ENCODE assay signal across 29 cellular contexts in the genomic region with DNA sequence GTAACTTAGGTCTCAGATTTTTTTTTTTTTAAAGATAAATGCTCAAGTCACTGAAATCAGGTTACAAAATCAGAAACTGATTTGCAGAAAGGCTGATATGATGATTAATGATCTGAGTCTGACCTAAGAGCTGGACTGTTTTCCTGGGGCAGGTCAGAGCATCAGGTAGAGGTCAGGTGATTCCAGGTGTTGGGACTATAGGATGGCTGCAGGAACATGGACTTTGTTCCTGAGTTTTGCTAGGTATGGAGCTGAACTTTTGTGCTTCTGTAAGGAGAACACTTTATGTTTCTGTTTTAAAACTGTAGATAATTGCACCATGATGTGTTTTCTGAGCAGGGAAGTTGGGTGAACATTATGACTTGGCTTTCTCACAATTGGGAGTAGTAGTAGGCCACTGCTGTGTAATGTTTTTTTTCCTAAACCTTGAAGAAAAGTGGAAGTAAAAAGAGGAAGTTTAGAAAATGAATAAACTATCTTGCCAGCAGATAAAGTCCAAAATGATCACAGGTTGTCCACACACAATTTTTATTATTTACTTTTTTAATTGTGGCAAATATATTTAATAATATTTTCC.
A peak's percentile ranks its signal among the peaks of the same experiment; 100 is the strongest.
DNase-seq lines count a peak whose midpoint lies in the region; ATAC-seq, FAIRE-seq and TF ChIP-seq lines count a peak whose summit lies in the region.
"Had no signal": no experiment of that assay in that cellular context is flagged by ENCODE, and none has a peak within 500 bp of the region (broad histone marks: within the 10 kb centered on the region; RNA-seq: fewer than 3 reads in every experiment).

No MANE protein-coding gene starts in this region.

- H3K4me1 ChIP-seq in HepG2 (ENCODE audit: insufficient read depth, low read length), result peaks cover 37% of the 10 kb centered on the region
- H3K4me1 ChIP-seq: left ventricle myocardium inferior had no signal

- TF ChIP-seq EP300 in HepG2 (IDR thresholded peaks at IDR 0.05; ENCODE audit: low read depth in 2 of 2, low read length in 2 of 2) (no peak), HepG2 (CRISPR knock-in tag; IDR thresholded peaks at IDR 0.05; ENCODE audit: borderline replicate concordance) (no peak)

- in situ Hi-C loops in HepG2 (cut with HindIII; ENCODE audit: extremely low pct_ligation_motif_present, low pct_unique_long_range_greater_than_20kb), result loop anchor here (25.0 kb wide), 1 partner anchor 945 kb away; a partner anchor contains a TSS

- peak; percentile 61 for ATAC-seq in HepG2
- ATAC-seq in GM18868 (IDR thresholded peaks at IDR 0.05; ENCODE audit: unreplicated experiment), result no peak
- no peak for ATAC-seq in activated T-cell treated with anti-CD3 and anti-CD28 coated beads, Interleukin-2, amount 50 U/mL, for 4 hours
- ATAC-seq: activated naive CD4-positive, alpha-beta T cell treated with anti-CD3 and anti-CD28 coated beads, Interleukin-2, amount 50 U/mL, for 72 hours; activated T-helper 17 cell treated with anti-CD3 and anti-CD28 coated beads, Interleukin-2, amount 50 U/mL, for 72 hours; stimulated activated memory B cell treated with anti-CD40 and anti-IgM and Interleukin-4, amounts not matched to agents 10 μg/mL and 1 μg/mL and 100 μg/mL, for 72 hours had no signal

- no peak overlapping the region for H2AFZ ChIP-seq in HepG2 (ENCODE audit: low read length)
- H2AFZ ChIP-seq: PC-9 had no signal

- peak overlapping the region; percentile 38; the same call in 1 of the 2 replicates for H3K4me2 ChIP-seq in HepG2 (ENCODE audit: low read depth, low read length)
- H3K4me2 ChIP-seq: PC-9 had no signal

- H3K79me2 ChIP-seq in HepG2 (ENCODE audit: insufficient read depth, low read length), result no peaks in the 10 kb centered on the region

- H3K27ac ChIP-seq in HepG2 (ENCODE audit: extremely low read length, insufficient read depth, low read length), result peak overlapping the region; percentile 31
- H3K27ac ChIP-seq: dorsolateral prefrontal cortex, left ventricle myocardium inferior, PC-9, thoracic aorta, VCaP had no signal

- peaks cover 2% of the 10 kb centered on the region for H3K36me3 Mint-ChIP-seq in activated T-cell treated with anti-CD3 and anti-CD28 coated beads, Interleukin-2, amount 50 U/mL, for 4 hours (ENCODE audit: insufficient read depth)
- peaks cover 9% of the 10 kb centered on the region for H3K36me3 Mint-ChIP-seq in nephron progenitor cell (ENCODE audit: low read depth)
- H3K36me3 Mint-ChIP-seq: immature natural killer cell; stimulated activated memory B cell treated with anti-CD40 and anti-IgM and Interleukin-4, amounts not matched to agents 10 μg/mL and 1 μg/mL and 100 μg/mL, for 72 hours had no signal

- CTCF ChIA-PET in HepG2 (lab: Yijun Ruan, JAX; ENCODE audit: low intra/inter-chr PET ratio, low total read pairs), result no interaction called here

- no peaks in the 10 kb centered on the region for H3K36me3 ChIP-seq in HepG2 (replicated peaks in 1 of 2; ENCODE audit: control insufficient read depth in 1 of 2, insufficient read depth in 2 of 2, low read length in 2 of 2)
- H3K36me3 ChIP-seq: left ventricle myocardium inferior, thoracic aorta had no signal

- H4K20me1 ChIP-seq in HepG2 (ENCODE audit: insufficient read depth, low read length), result no peaks in the 10 kb centered on the region

- TF ChIP-seq POLR2A in HepG2 (IDR thresholded peaks at IDR 0.05; ENCODE audit: insufficient read depth in 1 of 2, low read depth in 2 of 2, low read length in 2 of 2), result no peak

- intact Hi-C loops in HepG2 (cut with micrococcal nuclease; ENCODE audit: unreplicated experiment), result no loop called here

- H3K4me3 ChIP-seq in HepG2 (replicated peaks in 1 of 3; ENCODE audit: insufficient read depth in 1 of 3, low read depth in 2 of 3, low read length in 3 of 3), result no peak overlapping the region
- H3K4me3 ChIP-seq: dorsolateral prefrontal cortex, left ventricle myocardium inferior, PC-9, thoracic aorta had no signal

- no peak overlapping the region for H3K9ac ChIP-seq in HepG2 (ENCODE audit: insufficient read depth, low read depth, low read length)

- no peak overlapping the region for H3K27ac Mint-ChIP-seq in nephron progenitor cell
- H3K27ac Mint-ChIP-seq: activated CD4-positive, alpha-beta T cell treated with anti-CD3 and anti-CD28 coated beads, Interleukin-2, amount 10 ng/mL, durations not matched to agents 7 days and 5 days; activated naive CD4-positive, alpha-beta T cell treated with anti-CD3 and anti-CD28 coated beads, Interleukin-2, amount 50 U/mL, for 72 hours; activated T-helper 17 cell treated with anti-CD3 and anti-CD28 coated beads, Interleukin-2, amount 50 U/mL, for 72 hours; H9; immature natural killer cell; stimulated activated memory B cell treated with anti-CD40 and anti-IgM and Interleukin-4, amounts not matched to agents 10 μg/mL and 1 μg/mL and 100 μg/mL, for 72 hours had no signal

- no peaks in the 10 kb centered on the region for H3K27me3 ChIP-seq in HepG2 (ENCODE audit: control insufficient read depth in 1 of 2, insufficient read depth in 2 of 2, low read length in 2 of 2)
- H3K27me3 ChIP-seq: dorsolateral prefrontal cortex had no signal

- no peaks in the 10 kb centered on the region for H3K9me3 ChIP-seq in HepG2 (ENCODE audit: low read length)
- H3K9me3 ChIP-seq: left ventricle myocardium inferior, thoracic aorta had no signal

- no TSS peak for BruUV-seq in HepG2 (replicated peaks; lab: Mats Ljungman, UMichigan)

- DNase-seq in SIG-M5 treated with dmso at 0.1 percent for 504 hours (lab: John Stamatoyannopoulos, UW; ENCODE audit: unreplicated experiment) (peak; percentile 37), SIG-M5 (lab: John Stamatoyannopoulos, UW) (no peak), OCI-M1 (lab: John Stamatoyannopoulos, UW) (peak; percentile 82), HepG2 (ENCODE audit: low spot score) (no peak), nephron progenitor cell (no peak), DMS79 (lab: John Stamatoyannopoulos, UW) (no peak)
- no peak for DNase-seq in activated T-cell treated with anti-CD3 and anti-CD28 coated beads, Interleukin-2, amount 50 U/mL, for 4 hours
- DNase-seq: 8988T; activated CD4-positive, alpha-beta T cell treated with anti-CD3 and anti-CD28 coated beads, Interleukin-2, amount 10 ng/mL, durations not matched to agents 7 days and 5 days; aorta; caudate nucleus; DND-41; dorsolateral prefrontal cortex; H9; immature natural killer cell; left ventricle myocardium inferior; MM.1S; NCI-H187; NCI-H748 treated with DMSO at 0.1 percent for 48 hours; PC-9; SHP77; stimulated activated CD4-positive, alpha-beta T cell treated with anti-CD3 and anti-CD28 coated beads, Interleukin-2, amount 100 ng/mL, for 24 hours had no signal

- no peak for FAIRE-seq in HepG2 (lab: Jason Lieb, UNC)

- no peak overlapping the region for H3K4me3 Mint-ChIP-seq in activated T-cell treated with anti-CD3 and anti-CD28 coated beads, Interleukin-2, amount 50 U/mL, for 4 hours
- no peak overlapping the region for H3K4me3 Mint-ChIP-seq in nephron progenitor cell
- H3K4me3 Mint-ChIP-seq: activated CD4-positive, alpha-beta T cell treated with anti-CD3 and anti-CD28 coated beads, Interleukin-2, amount 10 ng/mL, durations not matched to agents 7 days and 5 days; activated T-helper 17 cell treated with anti-CD3 and anti-CD28 coated beads, Interleukin-2, amount 50 U/mL, for 72 hours; H9; immature natural killer cell; neural crest cell; stimulated activated memory B cell treated with anti-CD40 and anti-IgM and Interleukin-4, amounts not matched to agents 10 μg/mL and 1 μg/mL and 100 μg/mL, for 72 hours had no signal

- peaks cover 8% of the 10 kb centered on the region for H3K4me1 Mint-ChIP-seq in activated T-cell treated with anti-CD3 and anti-CD28 coated beads, Interleukin-2, amount 50 U/mL, for 4 hours (ENCODE audit: low read depth)
- no peaks in the 10 kb centered on the region for H3K4me1 Mint-ChIP-seq in nephron progenitor cell
- H3K4me1 Mint-ChIP-seq: activated T-helper 17 cell treated with anti-CD3 and anti-CD28 coated beads, Interleukin-2, amount 50 U/mL, for 72 hours; neural crest cell; stimulated activated memory B cell treated with anti-CD40 and anti-IgM and Interleukin-4, amounts not matched to agents 10 μg/mL and 1 μg/mL and 100 μg/mL, for 72 hours had no signal

- no peak for TF ChIP-seq RAD21 in HepG2 (CRISPR knock-in tag; IDR thresholded peaks at IDR 0.05)

- peaks cover 3% of the 10 kb centered on the region for H3K27me3 Mint-ChIP-seq in activated T-cell treated with anti-CD3 and anti-CD28 coated beads, Interleukin-2, amount 50 U/mL, for 4 hours (ENCODE audit: low read depth)
- no peaks in the 10 kb centered on the region for H3K27me3 Mint-ChIP-seq in nephron progenitor cell (ENCODE audit: low read depth, poor library complexity)
- H3K27me3 Mint-ChIP-seq: activated CD4-positive, alpha-beta T cell treated with anti-CD3 and anti-CD28 coated beads, Interleukin-2, amount 10 ng/mL, durations not matched to agents 7 days and 5 days; stimulated activated memory B cell treated with anti-CD40 and anti-IgM and Interleukin-4, amounts not matched to agents 10 μg/mL and 1 μg/mL and 100 μg/mL, for 72 hours had no signal

- TF ChIP-seq CTCF in HepG2 (CRISPR knock-in tag; IDR thresholded peaks at IDR 0.05) (no peak), nephron progenitor cell (IDR thresholded peaks at IDR 0.05) (no peak)

- POLR2A ChIA-PET in HepG2 (lab: Yijun Ruan, JAX), result interaction anchor here (1.0 to 1.1 kb wide), 2 partner anchors 10 to 63 kb away, joined by 3 read pairs; no protein-coding TSS in a partner anchor

- H3K9me3 Mint-ChIP-seq in activated T-cell treated with anti-CD3 and anti-CD28 coated beads, Interleukin-2, amount 50 U/mL, for 4 hours, result no peaks in the 10 kb centered on the region
- H3K9me3 Mint-ChIP-seq in nephron progenitor cell, result peaks cover 3% of the 10 kb centered on the region
- H3K9me3 Mint-ChIP-seq: activated CD4-positive, alpha-beta T cell treated with anti-CD3 and anti-CD28 coated beads, Interleukin-2, amount 10 ng/mL, durations not matched to agents 7 days and 5 days; activated T-helper 17 cell treated with anti-CD3 and anti-CD28 coated beads, Interleukin-2, amount 50 U/mL, for 72 hours; H9 had no signal

TF ChIP-seq in HepG2, 621 proteins besides CTCF, POLR2A, EP300 and RAD21 (continues in another document):
- TF ChIP-seq ZSCAN31 (CRISPR knock-in tag; IDR thresholded peaks at IDR 0.05; ENCODE audit: low read depth), result no peak
- TF ChIP-seq NKX3-1 (CRISPR knock-in tag; IDR thresholded peaks at IDR 0.05), result no peak
- 0 out of 2 replicates have a peak, but pooled peaks have one; percentile 15 for TF ChIP-seq HNF4G (IDR thresholded peaks at IDR 0.05; ENCODE audit: borderline replicate concordance, low read depth, low read length)
- no peak for TF ChIP-seq HNF4G (CRISPR knock-in tag; IDR thresholded peaks at IDR 0.05; ENCODE audit: borderline replicate concordance, low read depth)
- peak; percentile 44 for TF ChIP-seq HNF4A (CRISPR knock-in tag; IDR thresholded peaks at IDR 0.05)
- TF ChIP-seq SALL1 (CRISPR knock-in tag; IDR thresholded peaks at IDR 0.05), result no peak
- TF ChIP-seq ZIK1 (CRISPR knock-in tag; IDR thresholded peaks at IDR 0.05; ENCODE audit: borderline replicate concordance, low read depth), result no peak
- 0 out of 2 replicates have a peak, but pooled peaks have one; percentile 9 for TF ChIP-seq NR2F6 (IDR thresholded peaks at IDR 0.05)
- no peak for TF ChIP-seq NR2F6 (CRISPR knock-in tag; IDR thresholded peaks at IDR 0.05)
- TF ChIP-seq ZEB1 (IDR thresholded peaks at IDR 0.05; ENCODE audit: insufficient replicate concordance, low read depth), result peak; percentile 69

Comparison
In these comparisons a context has a peak if more than half of its experiments do, and no peak if none do; other contexts are left out.
1. DNase-seq: peak in SIG-M5 treated with dmso at 0.1 percent for 504 hours (single experiment) and OCI-M1 (single experiment); none in SIG-M5 (single experiment), HepG2 (single experiment), activated T-cell treated with anti-CD3 and anti-CD28 coated beads, Interleukin-2, amount 50 U/mL, for 4 hours (single experiment), nephron progenitor cell (single experiment) and DMS79 (single experiment).